In genomic region chr18:56702946-56703345, GRCh38 we compare ENCODE assay signal across 8 cellular contexts. TPM values are rescaled to one million over a fixed set of nuclear protein-coding genes. Genes with fewer than 3 reads are reported as not detected.
DNase-seq lines count a peak whose midpoint lies in the region; ATAC-seq, FAIRE-seq and TF ChIP-seq lines count a peak whose summit lies in the region.

No MANE protein-coding gene starts in this region.

- H3K4me3 Mint-ChIP-seq in activated CD4-positive, alpha-beta T cell treated with anti-CD3 and anti-CD28 coated beads for 36 hours: no peak overlapping the region

- H3K4me1 Mint-ChIP-seq in activated CD4-positive, alpha-beta T cell treated with anti-CD3 and anti-CD28 coated beads for 36 hours: no peaks in the 10 kb centered on the region

- H3K9ac ChIP-seq in OCI-LY1 (ENCODE audit: low read length): no peak overlapping the region
- H3K9ac ChIP-seq in H1 (replicated peaks in 1 of 4; ENCODE audit: extremely low read depth in 1 of 4, low read depth in 3 of 4, low read length in 3 of 4): no peak overlapping the region
- H3K9ac ChIP-seq in neuronal stem cell (ENCODE audit: low read depth, low read length, poor library complexity): no peak overlapping the region

- H3K27ac Mint-ChIP-seq in activated CD4-positive, alpha-beta T cell treated with anti-CD3 and anti-CD28 coated beads for 36 hours: no peak overlapping the region

- no peak overlapping the region for H3K27ac ChIP-seq in OCI-LY1 (ENCODE audit: low read depth, low read length, poor library complexity, severe bottlenecking)
- no peak overlapping the region for H3K27ac ChIP-seq in H1 (ENCODE audit: low read depth, low read length)
- H3K27ac ChIP-seq in neuronal stem cell (replicated peaks; ENCODE audit: low read length): no peak overlapping the region

- H3K4me3 ChIP-seq in OCI-LY1 (ENCODE audit: low read depth, low read length, poor library complexity, severe bottlenecking) (no peak overlapping the region), H1 (ENCODE audit: extremely low read depth in 1 of 4, insufficient read depth in 2 of 4, low read depth in 3 of 4, low read length in 4 of 4) (no peak overlapping the region), neuronal stem cell (ENCODE audit: low read length in 2 of 2) (no peak overlapping the region)

- H3K9me3 ChIP-seq in OCI-LY1 (ENCODE audit: low read length) (no peaks in the 10 kb centered on the region), H1 (ENCODE audit: insufficient read depth in 2 of 2, low read depth in 1 of 2, low read length in 1 of 2) (no peaks in the 10 kb centered on the region), neuronal stem cell (replicated peaks in 1 of 2; ENCODE audit: control insufficient read depth in 2 of 2, insufficient read depth in 1 of 2, low read depth in 1 of 2, low read length in 2 of 2) (no peaks in the 10 kb centered on the region)

- no peak overlapping the region for H4K5ac ChIP-seq in H1 (ENCODE audit: insufficient read length, low read depth, low read length)

- no peak overlapping the region for H2BK5ac ChIP-seq in H1 (ENCODE audit: low read depth, low read length)
- no peak overlapping the region for H2BK5ac ChIP-seq in neuronal stem cell (ENCODE audit: low read length)

- H3K56ac ChIP-seq in H1 (replicated peaks; ENCODE audit: insufficient read length, low read depth, low read length): no peak overlapping the region

- DNase-seq in activated CD4-positive, alpha-beta T cell treated with anti-CD3 and anti-CD28 coated beads for 36 hours: peak; percentile 23
- no peak for DNase-seq in activated CD4-positive, alpha-beta T cell treated with anti-CD3 and anti-CD28 coated beads for 1 hour
- DNase-seq in HPDE6-E6E7 (ENCODE audit: extremely low spot score) (peak; percentile 26), H1 (ENCODE audit: low read depth in 1 of 2, low spot score in 2 of 2) (no peak), neuronal stem cell (ENCODE audit: low spot score) (peak; percentile 21)

- POLR2A ChIA-PET in activated CD4-positive, alpha-beta T cell treated with anti-CD3 and anti-CD28 coated beads for 36 hours (lab: Charles Lee): no interaction called here
- POLR2A ChIA-PET in H1 (lab: Charles Lee; ENCODE audit: partially characterized antibody): no interaction called here

- H3K4me2 ChIP-seq in OCI-LY1 (ENCODE audit: low read length) (no peak overlapping the region), H1 (ENCODE audit: insufficient read depth in 1 of 2, low read depth in 2 of 2, low read length in 2 of 2) (no peak overlapping the region), neuronal stem cell (ENCODE audit: insufficient read depth, low read length, poor library complexity, severe bottlenecking) (no peak overlapping the region)

- H3K14ac ChIP-seq in H1 (ENCODE audit: insufficient read length) (no peak overlapping the region), neuronal stem cell (ENCODE audit: low read length) (no peak overlapping the region)

- no peaks in the 10 kb centered on the region for H3K9me3 Mint-ChIP-seq in activated CD4-positive, alpha-beta T cell treated with anti-CD3 and anti-CD28 coated beads for 36 hours (ENCODE audit: low read depth)

- no peaks in the 10 kb centered on the region for H3K9me2 ChIP-seq in OCI-LY1 (ENCODE audit: low read depth, low read length)

- CTCF ChIA-PET in activated CD4-positive, alpha-beta T cell treated with anti-CD3 and anti-CD28 coated beads for 36 hours (lab: Charles Lee): interaction anchor here (0.7 to 2.5 kb wide), 9 partner anchors 9 to 51 kb away, joined by 3 to 11 read pairs (median 4); no protein-coding TSS in a partner anchor
- CTCF ChIA-PET in H1 (lab: Charles Lee; ENCODE audit: partially characterized antibody): interaction anchor here (0.6 to 4.0 kb wide), 15 partner anchors 8 to 1130 kb away, joined by 3 to 25 read pairs (median 4); no protein-coding TSS in a partner anchor

- TF ChIP-seq RAD21 in H1 (IDR thresholded peaks at IDR 0.05 in 1 of 2, conservative IDR thresholded peaks at IDR 0.05 in 1 of 2; ENCODE audit: low read depth in 2 of 2, low read length in 2 of 2): peak; percentile 54

- H2BK120ac ChIP-seq in H1 (replicated peaks; ENCODE audit: low read depth, low read length) (no peak overlapping the region), neuronal stem cell (ENCODE audit: low read depth, low read length) (no peak overlapping the region)

- H3F3A ChIP-seq in OCI-LY1 (ENCODE audit: insufficient read depth, low read length): no peaks in the 10 kb centered on the region

- H4K8ac ChIP-seq in H1 (ENCODE audit: extremely low read depth, insufficient read depth, low read length): no peak overlapping the region
- H4K8ac ChIP-seq in neuronal stem cell (ENCODE audit: low read depth, low read length): no peak overlapping the region

- H3K36me3 ChIP-seq in OCI-LY1 (ENCODE audit: insufficient read depth, low read length): no peaks in the 10 kb centered on the region
- no peaks in the 10 kb centered on the region for H3K36me3 ChIP-seq in H1 (ENCODE audit: control insufficient read depth in 2 of 4, insufficient read depth in 4 of 4, low read length in 3 of 4)
- H3K36me3 ChIP-seq in neuronal stem cell (replicated peaks in 1 of 2; ENCODE audit: control insufficient read depth in 2 of 2, insufficient read depth in 2 of 2, low read length in 2 of 2): no peaks in the 10 kb centered on the region

- H2BK12ac ChIP-seq in H1 (ENCODE audit: low read depth, low read length): no peak overlapping the region
- H2BK12ac ChIP-seq in neuronal stem cell (ENCODE audit: low read length): no peak overlapping the region

- no peak overlapping the region for H3K23ac ChIP-seq in H1 (ENCODE audit: insufficient read length)
- no peak overlapping the region for H3K23ac ChIP-seq in neuronal stem cell (ENCODE audit: low read depth, low read length, poor library complexity)

- WGBS in H1 (ENCODE audit: extremely low coverage in 1 of 2, insufficient coverage in 1 of 2, insufficient read length in 1 of 2, insufficient replicate concordance in 2 of 2, low coverage in 1 of 2, low lambda C conversion rate in 2 of 2, missing lambda C conversion rate in 1 of 2), 2 experiments: 59% methylated on average over 5 of the region's 5 CpGs; no CpG with 5 or more reads in 1 of the 2 experiments
- no CpG with 5 or more reads among the region's 5 CpGs for WGBS in neuronal stem cell (ENCODE audit: extremely low coverage in 2 of 2, insufficient read length in 2 of 2, insufficient replicate concordance in 1 of 2), 2 donors

- H3K18ac ChIP-seq in H1 (ENCODE audit: extremely low read depth, low read length): no peak overlapping the region
- H3K18ac ChIP-seq in neuronal stem cell (ENCODE audit: low read length): no peak overlapping the region

- ATAC-seq in activated CD4-positive, alpha-beta T cell treated with anti-CD3 and anti-CD28 coated beads for 36 hours: peak; percentile 36
- ATAC-seq in GM21723 (IDR thresholded peaks at IDR 0.05; ENCODE audit: unreplicated experiment) (no peak), GM18909 (IDR thresholded peaks at IDR 0.05; ENCODE audit: poor library complexity, unreplicated experiment) (no peak)

- H2AK5ac ChIP-seq in H1 (ENCODE audit: low read depth, low read length): no peak overlapping the region
- H2AK5ac ChIP-seq in neuronal stem cell (ENCODE audit: low read depth, low read length): no peak overlapping the region

- H4K91ac ChIP-seq in H1 (replicated peaks; ENCODE audit: insufficient read length, low read length) (no peak overlapping the region), neuronal stem cell (ENCODE audit: low read depth, low read length, poor library complexity) (no peak overlapping the region)

- no peak overlapping the region for H2AFZ ChIP-seq in OCI-LY1 (ENCODE audit: low read length)
- H2AFZ ChIP-seq in H1 (ENCODE audit: low read length): no peak overlapping the region
- H2AFZ ChIP-seq in neuronal stem cell (ENCODE audit: low read length): no peak overlapping the region

- H3K4ac ChIP-seq in H1 (replicated peaks; ENCODE audit: insufficient read length, low read depth, low read length): no peak overlapping the region
- no peak overlapping the region for H3K4ac ChIP-seq in neuronal stem cell (ENCODE audit: low read length)

- H3K23me2 ChIP-seq in H1 (ENCODE audit: low read depth, low read length): no peaks in the 10 kb centered on the region

- intact Hi-C loops in activated CD4-positive, alpha-beta T cell treated with anti-CD3 and anti-CD28 coated beads for 36 hours (cut with DNase I, micrococcal nuclease): loop anchor here (2.0 to 5.0 kb wide), 2 partner anchors 744 to 859 kb away; no protein-coding TSS in a partner anchor

- TF ChIP-seq CTCF in OCI-LY1 (IDR thresholded peaks at IDR 0.05; ENCODE audit: low read length): peak; percentile 37; the same call in 1 of the 2 replicates
- TF ChIP-seq CTCF in H1 (IDR thresholded peaks at IDR 0.05; ENCODE audit: control extremely low read depth in 1 of 3, insufficient read depth in 1 of 3, low read depth in 1 of 3, low read length in 3 of 3): peak in 2 of 3 experiments; percentile 37 to 42; a peak in 2 of 4 replicates

- H2BK20ac ChIP-seq in H1 (ENCODE audit: low read length): no peak overlapping the region

- TF ChIP-seq EP300 in H1 (IDR thresholded peaks at IDR 0.05; ENCODE audit: borderline replicate concordance in 1 of 2, low read depth in 2 of 2, low read length in 2 of 2): no peak

- no peaks in the 10 kb centered on the region for H3K27me3 Mint-ChIP-seq in activated CD4-positive, alpha-beta T cell treated with anti-CD3 and anti-CD28 coated beads for 36 hours

- H4K20me1 ChIP-seq in OCI-LY1 (ENCODE audit: insufficient read depth, low read length): no peaks in the 10 kb centered on the region
- no peaks in the 10 kb centered on the region for H4K20me1 ChIP-seq in H1 (replicated peaks in 1 of 2; ENCODE audit: control insufficient read depth in 1 of 2, insufficient read depth in 2 of 2, low read length in 2 of 2)

- H3K79me2 ChIP-seq in OCI-LY1 (ENCODE audit: insufficient read depth, low read length) (no peaks in the 10 kb centered on the region), H1 (ENCODE audit: control insufficient read depth in 1 of 2, insufficient read depth in 2 of 2, low read length in 2 of 2) (no peaks in the 10 kb centered on the region)

- H3K27me3 ChIP-seq in OCI-LY1 (ENCODE audit: insufficient read depth, low read length) (no peaks in the 10 kb centered on the region), H1 (replicated peaks in 1 of 4; ENCODE audit: control insufficient read depth in 3 of 4, extremely low read depth in 1 of 4, insufficient read depth in 3 of 4, low read length in 3 of 4) (no peaks in the 10 kb centered on the region), neuronal stem cell (ENCODE audit: control insufficient read depth in 3 of 3, insufficient read depth in 3 of 3, low read depth in 1 of 3, low read length in 3 of 3) (no peaks in the 10 kb centered on the region)

- H3K36me3 Mint-ChIP-seq in activated CD4-positive, alpha-beta T cell treated with anti-CD3 and anti-CD28 coated beads for 36 hours (ENCODE audit: low read depth): peaks cover 4% of the 10 kb centered on the region

- H2BK15ac ChIP-seq in H1 (ENCODE audit: low read length) (no peak overlapping the region), neuronal stem cell (ENCODE audit: low read length) (no peak overlapping the region)

- TF ChIP-seq POLR2A in H1 (IDR thresholded peaks at IDR 0.05; ENCODE audit: control extremely low read depth in 1 of 2, low read depth in 2 of 2, low read length in 2 of 2): no peak

- FAIRE-seq in H1 (lab: Jason Lieb, UNC): peak; percentile 32

- H3K79me1 ChIP-seq in H1 (ENCODE audit: low read depth, low read length) (no peaks in the 10 kb centered on the region), neuronal stem cell (ENCODE audit: low read depth, low read length) (no peaks in the 10 kb centered on the region)

- peaks cover 4% of the 10 kb centered on the region for H3K4me1 ChIP-seq in OCI-LY1 (ENCODE audit: insufficient read depth, low read length, severe bottlenecking)
- no peaks in the 10 kb centered on the region for H3K4me1 ChIP-seq in H1 (replicated peaks in 1 of 4; ENCODE audit: control insufficient read depth in 3 of 4, insufficient read depth in 4 of 4, low read length in 3 of 4)
- no peaks in the 10 kb centered on the region for H3K4me1 ChIP-seq in neuronal stem cell (ENCODE audit: control insufficient read depth in 2 of 2, insufficient read depth in 1 of 2, low read depth in 1 of 2, low read length in 2 of 2)

RNA-seq across cellular contexts. Expression of gene WDR7, which starts 51.8 kb away (rescaled TPM):
- total RNA-seq in activated CD4-positive, alpha-beta T cell treated with anti-CD3 and anti-CD28 coated beads for 36 hours: 10 to 100 TPM; 21.5 to 23.1 TPM
- 15.2 and 16.5 TPM in 2 replicates for total RNA-seq in H1 (2021; fragmentation: NEBNext Ultra II Directional; extraction: Animal tissue kit (Norgen Biotek cat#: 25700))
- 5.5 and 9.1 TPM in 2 replicates for polyA plus RNA-seq in H1 (2011; rRNA removed)
- 6.3 TPM for polyA plus RNA-seq in H1 (2011; cell fraction: cytosol; rRNA removed)
- 18.9 TPM for polyA plus RNA-seq in H1 (2011; cell fraction: nucleus; rRNA removed)
- polyA plus RNA-seq in H1 (2012, experiment 1 of 2): 5.5 to 8.4 TPM (median 6.8 TPM) in 4 replicates
- 0.14 TPM for polyA plus RNA-seq in H1 (2012, experiment 2 of 2)
- polyA plus RNA-seq in H1 (2013, experiment 1 of 2): 5.0 TPM
- polyA plus RNA-seq in H1 (2013, experiment 2 of 2): 6.4 TPM
- 76.0 and 88.4 TPM in 2 replicates for polyA minus RNA-seq in H1 (2011; rRNA and poly(A)+ RNA removed)
- 22.9 TPM for polyA minus RNA-seq in H1 (2011; cell fraction: cytosol; rRNA and poly(A)+ RNA removed)
- 73.3 TPM for polyA minus RNA-seq in H1 (2011; cell fraction: nucleus; rRNA and poly(A)+ RNA removed)
- polyA plus RNA-seq in neuronal stem cell (2013, experiment 1 of 2): 5.7 TPM
- polyA plus RNA-seq in neuronal stem cell (2013, experiment 2 of 2): 7.9 TPM

Comparison
In these comparisons a context has a peak if more than half of its experiments do, and no peak if none do; other contexts are left out.
1. DNase-seq: peak in activated CD4-positive, alpha-beta T cell treated with anti-CD3 and anti-CD28 coated beads for 36 hours (single experiment), HPDE6-E6E7 (single experiment) and neuronal stem cell (single experiment); none in activated CD4-positive, alpha-beta T cell treated with anti-CD3 and anti-CD28 coated beads for 1 hour (single experiment) and H1 (0 of 2).